ENCODE assay signal across 31 cellular contexts in the genomic region with DNA sequence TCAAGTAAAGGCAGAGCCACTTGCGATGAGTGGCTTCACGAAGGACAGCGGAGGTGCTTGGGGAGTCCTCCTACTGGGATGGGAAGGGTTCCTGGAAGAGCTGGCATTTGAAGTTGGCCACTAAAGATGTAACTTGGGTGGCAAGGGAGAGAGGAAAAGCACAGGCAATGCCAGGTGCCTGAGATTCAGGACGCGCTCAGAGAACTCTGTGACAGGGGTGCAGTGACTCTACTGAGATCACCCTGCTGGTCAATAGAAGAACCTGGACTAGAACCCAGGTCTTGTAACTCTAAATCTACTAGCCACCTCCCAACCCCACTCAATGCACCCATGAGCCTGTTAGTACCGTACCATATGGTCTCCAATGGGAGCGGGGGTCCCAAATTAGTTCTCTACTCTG.
"Had no signal": no experiment of that assay in that cellular context is flagged by ENCODE, and none has a peak within 500 bp of the region (broad histone marks: within the 10 kb centered on the region; RNA-seq: fewer than 3 reads in every experiment).

No MANE protein-coding gene starts in this region.

- H3K4me3 ChIP-seq: ascending aorta, cardiac muscle cell had no signal

- H3K36me3 ChIP-seq: ascending aorta, cardiac muscle cell, WERI-Rb-1 had no signal

- H3K27me3 ChIP-seq: ascending aorta had no signal

- DNase-seq: activated CD4-positive, alpha-beta memory T cell treated with anti-CD3 and anti-CD28 coated beads, Interleukin-2, amount 10 ng/mL, durations not matched to agents 7 days and 5 days; activated CD4-positive, alpha-beta T cell treated with anti-CD3 and anti-CD28 coated beads for 1 hour; activated CD4-positive, alpha-beta T cell treated with anti-CD3 and anti-CD28 coated beads for 36 hours; activated CD4-positive, alpha-beta T cell treated with anti-CD3 and anti-CD28 coated beads for 48 hours; activated CD4-positive, alpha-beta T cell treated with anti-CD3 and anti-CD28 coated beads, Interleukin-2, amount 50 U/mL, for 1 hour; activated CD4-positive, alpha-beta T cell treated with anti-CD3 and anti-CD28 coated beads, Interleukin-2, amount 50 U/mL, for 4 hours; activated CD4-positive, CD25-positive, alpha-beta regulatory T cell; activated CD8-positive, alpha-beta memory T cell treated with anti-CD3 and anti-CD28 coated beads for 24 hours; activated CD8-positive, alpha-beta memory T cell treated with anti-CD3 and anti-CD28 coated beads, Interleukin-2, amount 10 ng/mL, durations not matched to agents 7 days and 5 days; activated CD8-positive, alpha-beta memory T cell treated with anti-CD3 and anti-CD28 coated beads, Interleukin-2, amount 50 U/mL, for 48 hours; activated CD8-positive, alpha-beta T cell treated with anti-CD3 and anti-CD28 coated beads, Interleukin-2, amount 10 ng/mL, durations not matched to agents 7 days and 5 days; activated effector memory CD4-positive, alpha-beta T cell treated with Interleukin-2 at 50 U/mL for 16 hours; activated gamma-delta T cell; activated naive CD4-positive, alpha-beta T cell treated with anti-CD3 and anti-CD28 coated beads, Interleukin-2, amount 10 ng/mL, durations not matched to agents 7 days and 5 days; activated naive CD4-positive, alpha-beta T cell treated with Interleukin-2 at 50 U/mL for 16 hours; activated naive CD8-positive, alpha-beta T cell treated with anti-CD3 and anti-CD28 coated beads, Interleukin-2, amount 10 ng/mL, durations not matched to agents 7 days and 5 days; activated naive CD8-positive, alpha-beta T cell treated with anti-CD3 and anti-CD28 coated beads, Interleukin-2, amount 50 U/mL, for 24 hours; activated T-cell treated with anti-CD3 and anti-CD28 coated beads, Interleukin-2, amount 50 U/mL, for 24 hours; activated T-cell treated with anti-CD3 and anti-CD28 coated beads, Interleukin-2, amount 50 U/mL, for 48 hours; amygdala; caudate nucleus; cerebellar nuclear complex; T-helper 1 cell; T-helper 2 cell; T-helper 9 cell; WERI-Rb-1 had no signal

- ATAC-seq: activated CD4-positive, alpha-beta T cell treated with anti-CD3 and anti-CD28 coated beads for 36 hours; activated CD4-positive, CD25-positive, alpha-beta regulatory T cell treated with anti-CD3 and anti-CD28 coated beads, Interleukin-2, amount 50 U/mL, for 24 hours; activated CD8-positive, alpha-beta memory T cell treated with anti-CD3 and anti-CD28 coated beads, Interleukin-2, amount 10 ng/mL, durations not matched to agents 7 days and 5 days; activated CD8-positive, alpha-beta T cell treated with anti-CD3 and anti-CD28 coated beads, Interleukin-2, amount 10 ng/mL, durations not matched to agents 7 days and 5 days; activated naive CD8-positive, alpha-beta T cell treated with anti-CD3 and anti-CD28 coated beads, Interleukin-2, amount 50 U/mL, for 24 hours; WTC11 had no signal

- FAIRE-seq: bronchial epithelial cell had no signal

- H3K9me3 ChIP-seq: ascending aorta had no signal

- H3K27ac ChIP-seq: ascending aorta, cardiac muscle cell, WERI-Rb-1 had no signal
